8 cellular contexts compared by ENCODE assay signal in the genomic region with DNA sequence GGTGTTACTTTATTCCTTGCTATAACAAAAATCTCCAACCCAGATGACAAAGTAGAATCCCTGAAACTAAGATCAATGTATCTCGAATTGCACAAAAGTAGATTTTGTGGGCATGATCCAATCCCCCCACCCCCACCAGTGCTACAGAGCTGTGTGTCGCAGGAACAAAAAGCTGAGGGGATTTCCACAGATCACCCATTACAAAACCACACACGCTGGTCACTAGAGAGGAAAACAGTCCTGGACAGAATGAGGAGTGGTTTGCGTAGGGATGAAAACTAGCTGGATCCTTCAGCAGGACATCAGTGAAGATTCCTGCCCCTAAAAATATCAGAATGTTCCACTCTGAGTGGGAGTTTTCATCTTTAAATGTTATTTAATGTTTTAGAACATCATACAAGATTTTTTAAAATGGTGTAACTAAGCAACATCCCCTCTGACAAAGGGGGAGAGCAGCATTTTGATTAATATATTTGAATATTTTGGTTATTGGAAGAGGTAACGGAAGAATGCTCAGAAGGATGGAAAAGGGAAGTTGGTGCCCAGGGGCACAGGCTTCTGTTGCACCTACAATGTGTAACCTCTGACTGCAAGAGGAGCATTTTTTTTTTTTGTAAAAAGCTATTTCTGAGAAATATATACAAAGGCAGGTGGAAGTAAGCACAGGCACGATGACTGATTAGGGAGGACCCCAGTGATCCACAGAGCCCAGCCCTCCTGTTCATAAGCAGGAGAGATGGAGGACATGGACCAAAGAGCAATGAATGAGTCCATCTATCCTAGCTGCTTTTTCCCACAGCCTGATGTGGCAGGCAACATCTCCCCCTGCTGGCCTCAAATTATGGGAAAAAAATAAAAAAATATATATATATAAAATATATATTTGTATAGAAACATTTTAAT.
DNase-seq lines count a peak whose midpoint lies in the region; ATAC-seq and TF ChIP-seq lines count a peak whose summit lies in the region.

No MANE protein-coding gene starts in this region.

- TF ChIP-seq CTCF in Calu3 (IDR thresholded peaks at IDR 0.05; ENCODE audit: unreplicated experiment) (peak; percentile 64), HCT116 (IDR thresholded peaks at IDR 0.05 in 2 of 3, conservative IDR thresholded peaks at IDR 0.05 in 1 of 3; ENCODE audit: borderline replicate concordance in 1 of 3, insufficient read depth in 1 of 3, low read depth in 2 of 3, low read length in 2 of 3) (peak; percentile 26 to 53 (median 46); a peak in 4 of 6 replicates), Panc1 (IDR thresholded peaks at IDR 0.05) (peak; percentile 51), brain microvascular endothelial cell (IDR thresholded peaks at IDR 0.05; ENCODE audit: low read depth, low read length, missing control alignments) (peak; percentile 61), right lobe of liver (IDR thresholded peaks at IDR 0.05) (peak in 3 of 4 donors; percentile 38 to 48 (median 44)), omental fat pad (IDR thresholded peaks at IDR 0.05) (no peak)

- H3K4me3 ChIP-seq in HCT116 (replicated peaks in 1 of 2; ENCODE audit: low read depth in 1 of 2, low read length in 2 of 2) (no peak overlapping the region), Panc1 (ENCODE audit: low read depth in 2 of 2, low read length in 2 of 2) (no peak overlapping the region), brain microvascular endothelial cell (ENCODE audit: low read depth, low read length) (no peak overlapping the region), right lobe of liver (no peak overlapping the region)

- H3K9me3 Mint-ChIP-seq in Calu3 (ENCODE audit: low read depth, unreplicated experiment), result no peaks in the 10 kb centered on the region

- no peak overlapping the region for H3K4me3 Mint-ChIP-seq in Calu3 (ENCODE audit: low read depth, unreplicated experiment)

- H2AFZ ChIP-seq in HCT116 (ENCODE audit: low read depth, low read length, poor library complexity, severe bottlenecking), result no peak overlapping the region

- H3K9ac ChIP-seq in HCT116 (ENCODE audit: low read length), result no peak overlapping the region

- CTCF ChIA-PET in Calu3 (lab: Charles Lee) (interaction anchor here (0.7 to 1.9 kb wide), 5 partner anchors 39 to 258 kb away, joined by 3 to 23 read pairs (median 9); no protein-coding TSS in a partner anchor), HCT116 (lab: Charles Lee) (interaction anchor here (0.6 to 2.4 kb wide), 18 partner anchors 9 to 442 kb away, joined by 3 to 22 read pairs (median 4); no protein-coding TSS in a partner anchor), Panc1 (lab: Charles Lee) (interaction anchor here (0.6 to 1.3 kb wide), 8 partner anchors 10 to 344 kb away, joined by 3 to 7 read pairs (median 4); no protein-coding TSS in a partner anchor)

- POLR2A ChIA-PET in HCT116 (lab: Charles Lee), result no interaction called here
- POLR2A ChIA-PET in Panc1 (lab: Charles Lee), result interaction anchor here (0.6 kb wide), 1 partner anchor 169 kb away, joined by 3 read pairs; no protein-coding TSS in a partner anchor

- H3K27me3 Mint-ChIP-seq in Calu3 (ENCODE audit: unreplicated experiment), result no peaks in the 10 kb centered on the region

- intact Hi-C loops in Calu3 (cut with micrococcal nuclease; ENCODE audit: unreplicated experiment) (loop anchor here (1.0 to 5.0 kb wide), 2 partner anchors 39 to 165 kb away; a partner anchor contains a TSS), HCT116 (cut with micrococcal nuclease) (loop anchor here (1.0 kb wide), 2 partner anchors 206 to 259 kb away; no protein-coding TSS in a partner anchor), Panc1 (cut with micrococcal nuclease; ENCODE audit: unreplicated experiment) (loop anchor here (1.0 to 5.0 kb wide), 2 partner anchors 206 to 260 kb away; no protein-coding TSS in a partner anchor), right lobe of liver (cut with DNase I) (no loop called here)

- 31% methylated on average over 6 of the region's 6 CpGs for whole genome bisulfite sequencing in right lobe of liver (ENCODE audit: insufficient coverage, low coverage, low lambda C conversion rate, missing lambda C conversion rate)

- H3K27me3 ChIP-seq in HCT116 (ENCODE audit: insufficient read depth, low read length) (no peaks in the 10 kb centered on the region), Panc1 (ENCODE audit: control insufficient read depth, insufficient read depth, low read length) (no peaks in the 10 kb centered on the region), brain microvascular endothelial cell (replicated peaks) (no peaks in the 10 kb centered on the region), right lobe of liver (no peaks in the 10 kb centered on the region)

- H3K36me3 ChIP-seq in HCT116 (ENCODE audit: control insufficient read depth in 1 of 2, insufficient read depth in 2 of 2, low read length in 2 of 2) (no peaks in the 10 kb centered on the region), Panc1 (ENCODE audit: control insufficient read depth, insufficient read depth, low read length) (no peaks in the 10 kb centered on the region), brain microvascular endothelial cell (replicated peaks) (no peaks in the 10 kb centered on the region), right lobe of liver (no peaks in the 10 kb centered on the region)

- no peak overlapping the region for H3K4me2 ChIP-seq in HCT116 (ENCODE audit: low read length)

- H4K20me1 ChIP-seq in HCT116 (ENCODE audit: insufficient read depth), result no peaks in the 10 kb centered on the region

- peak; percentile 65 for TF ChIP-seq RAD21 in HCT116 (IDR thresholded peaks at IDR 0.05; ENCODE audit: low read depth)

- no peaks in the 10 kb centered on the region for H3K9me3 ChIP-seq in HCT116 (ENCODE audit: control insufficient read depth in 1 of 2, insufficient read depth in 1 of 2, low read depth in 1 of 2, low read length in 2 of 2)
- no peaks in the 10 kb centered on the region for H3K9me3 ChIP-seq in Panc1 (ENCODE audit: control insufficient read depth, insufficient read depth, low read depth, low read length)
- H3K9me3 ChIP-seq in right lobe of liver, result no peaks in the 10 kb centered on the region

- TF ChIP-seq POLR2A in HCT116 (IDR thresholded peaks at IDR 0.05; ENCODE audit: borderline replicate concordance, extremely low read depth, insufficient read depth, insufficient read length), result no peak
- no peak for TF ChIP-seq POLR2A in right lobe of liver (IDR thresholded peaks at IDR 0.05)

- H3K36me3 Mint-ChIP-seq in Calu3 (ENCODE audit: insufficient read depth, unreplicated experiment), result no peaks in the 10 kb centered on the region

- RAD21 ChIA-PET in HCT116 (lab: Charles Lee; ENCODE audit: low non-redundant PET in 1 of 2, low total read pairs in 2 of 2, uncharacterized antibody in 2 of 2, unreplicated experiment in 2 of 2), result interaction anchor here (0.6 to 1.3 kb wide), 4 partner anchors 39 to 259 kb away, joined by 3 to 6 read pairs (median 3); no protein-coding TSS in a partner anchor

- no peaks in the 10 kb centered on the region for H3K9me2 ChIP-seq in HCT116 (ENCODE audit: insufficient read depth)

- H3K4me1 ChIP-seq in HCT116 (ENCODE audit: control insufficient read depth in 1 of 2, insufficient read depth in 2 of 2, low read length in 2 of 2), result no peaks in the 10 kb centered on the region
- H3K4me1 ChIP-seq in Panc1 (ENCODE audit: control insufficient read depth, insufficient read depth, low read length), result peaks cover 38% of the 10 kb centered on the region
- no peaks in the 10 kb centered on the region for H3K4me1 ChIP-seq in right lobe of liver

- H3K4me1 Mint-ChIP-seq in Calu3 (ENCODE audit: low read depth, unreplicated experiment), result peaks cover 34% of the 10 kb centered on the region

- in situ Hi-C loops in Panc1 (cut with HindIII; ENCODE audit: low pct_unique_long_range_greater_than_20kb, low sequenced_read_pairs) (no loop called here), brain microvascular endothelial cell (cut with HindIII; ENCODE audit: low pct_ligation_motif_present, low sequenced_read_pairs) (no loop called here)

- no peak overlapping the region for H3K27ac Mint-ChIP-seq in Calu3 (ENCODE audit: unreplicated experiment)

- DNase-seq in Calu3, result peak; percentile 34
- DNase-seq in HCT116 (ENCODE audit: low read depth, low spot score), result no peak
- DNase-seq in Panc1 (ENCODE audit: low read depth, low spot score), result no peak
- DNase-seq in brain microvascular endothelial cell, result no peak
- DNase-seq in right lobe of liver, result no peak
- DNase-seq in omental fat pad (ENCODE audit: low spot score), result no peak

- BruUV-seq in Calu3 (replicated peaks; lab: Mats Ljungman, UMichigan) (no TSS peak), HCT116 (replicated peaks; lab: Mats Ljungman, UMichigan) (no TSS peak), Panc1 (replicated peaks; lab: Mats Ljungman, UMichigan) (no TSS peak)

- H3K79me2 ChIP-seq in HCT116 (ENCODE audit: insufficient read depth, low read length), result no peaks in the 10 kb centered on the region

- H3K27ac ChIP-seq in HCT116 (ENCODE audit: low read depth, low read length) (no peak overlapping the region), Panc1 (ENCODE audit: low read length) (peak overlapping the region; percentile 87), brain microvascular endothelial cell (peak overlapping the region; percentile 25), right lobe of liver (no peak overlapping the region)

- ATAC-seq in HCT116 (0 out of 2 replicates have a peak, but pooled peaks have one; percentile 42), Panc1 (no peak; the same call in 1 of the 2 replicates), right lobe of liver (peak in 3 of 4 donors; percentile 48 to 64 (median 52)), HG03175 (IDR thresholded peaks at IDR 0.05; ENCODE audit: unreplicated experiment) (no peak), HG03108 (IDR thresholded peaks at IDR 0.05; ENCODE audit: unreplicated experiment) (no peak), omental fat pad (ENCODE audit: low FRiP score) (no peak)

TF ChIP-seq in HCT116, 20 proteins besides CTCF, POLR2A, EP300 and RAD21:
- TF ChIP-seq SRF (IDR thresholded peaks at IDR 0.05; ENCODE audit: low read depth), result no peak
- no peak for TF ChIP-seq CBX3 (IDR thresholded peaks at IDR 0.05; ENCODE audit: low read depth)
- TF ChIP-seq YY1 (IDR thresholded peaks at IDR 0.05; ENCODE audit: extremely low read depth, insufficient replicate concordance, low read depth, low read length), result peak; percentile 16
- TF ChIP-seq EZH2phosphoT487 (IDR thresholded peaks at IDR 0.05; ENCODE audit: borderline replicate concordance), result no peak
- no peak for TF ChIP-seq TCF7L2 (IDR thresholded peaks at IDR 0.05; ENCODE audit: borderline replicate concordance, extremely low read depth, insufficient read depth, insufficient read length)
- TF ChIP-seq, protein P1, sequence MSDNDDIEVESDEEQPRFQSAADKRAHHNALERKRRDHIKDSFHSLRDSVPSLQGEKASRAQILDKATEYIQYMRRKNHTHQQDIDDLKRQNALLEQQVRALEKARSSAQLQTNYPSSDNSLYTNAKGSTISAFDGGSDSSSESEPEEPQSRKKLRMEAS (IDR thresholded peaks at IDR 0.05), result no peak
- TF ChIP-seq, protein P2, sequence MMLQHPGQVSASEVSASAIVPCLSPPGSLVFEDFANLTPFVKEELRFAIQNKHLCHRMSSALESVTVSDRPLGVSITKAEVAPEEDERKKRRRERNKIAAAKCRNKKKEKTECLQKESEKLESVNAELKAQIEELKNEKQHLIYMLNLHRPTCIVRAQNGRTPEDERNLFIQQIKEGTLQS (IDR thresholded peaks at IDR 0.05), result no peak

Comparison
In these comparisons a context has a peak if more than half of its experiments do, and no peak if none do; other contexts are left out.
1. CTCF ChIP-seq: peak in Calu3 (single experiment), HCT116 (3 of 3), Panc1 (single experiment), brain microvascular endothelial cell (single experiment) and right lobe of liver (3 of 4); none in omental fat pad (0 of 3).
2. ATAC-seq: peak in HCT116 (single experiment) and right lobe of liver (3 of 4); none in Panc1 (single experiment), HG03175 (single experiment), HG03108 (single experiment) and omental fat pad (single experiment).
3. H3K27ac ChIP-seq: peak in Panc1 (single experiment) and brain microvascular endothelial cell (single experiment); none in HCT116 (single experiment) and right lobe of liver (0 of 3).
4. intact Hi-C loops: an anchor here in Calu3 (1.0 to 5.0 kb wide), HCT116 (1.0 kb wide) and Panc1 (1.0 to 5.0 kb wide); none called in right lobe of liver.